In the genomic region with DNA sequence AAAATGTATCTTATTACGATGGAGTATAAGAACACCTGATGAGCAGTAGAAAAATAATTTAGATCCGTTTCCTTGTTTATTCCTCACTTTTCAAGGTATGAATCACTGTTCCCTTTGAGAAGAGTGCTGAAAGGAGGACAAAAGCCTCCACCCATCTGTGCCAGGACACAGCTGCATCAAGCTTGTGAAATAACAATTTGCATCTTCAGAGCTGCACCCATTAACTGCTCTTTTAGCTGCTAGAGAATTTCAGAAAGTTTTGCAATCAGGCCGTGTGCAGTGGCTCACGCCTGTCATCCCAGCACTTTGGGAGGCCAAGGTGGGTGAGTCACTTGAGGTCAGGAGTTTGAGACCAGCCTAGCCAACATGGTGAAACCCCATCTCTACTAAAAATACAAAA, we compare ENCODE assay signal across 1 cellular context.
TF ChIP-seq lines count a peak whose summit lies in the region.

No MANE protein-coding gene starts in this region.

TF ChIP-seq in GM23338, 12 proteins besides CTCF, POLR2A, EP300 and RAD21 (continued from another document):
- no peak for TF ChIP-seq STAT1 (IDR thresholded peaks at IDR 0.05; ENCODE audit: unreplicated experiment)
- TF ChIP-seq, protein P1, sequence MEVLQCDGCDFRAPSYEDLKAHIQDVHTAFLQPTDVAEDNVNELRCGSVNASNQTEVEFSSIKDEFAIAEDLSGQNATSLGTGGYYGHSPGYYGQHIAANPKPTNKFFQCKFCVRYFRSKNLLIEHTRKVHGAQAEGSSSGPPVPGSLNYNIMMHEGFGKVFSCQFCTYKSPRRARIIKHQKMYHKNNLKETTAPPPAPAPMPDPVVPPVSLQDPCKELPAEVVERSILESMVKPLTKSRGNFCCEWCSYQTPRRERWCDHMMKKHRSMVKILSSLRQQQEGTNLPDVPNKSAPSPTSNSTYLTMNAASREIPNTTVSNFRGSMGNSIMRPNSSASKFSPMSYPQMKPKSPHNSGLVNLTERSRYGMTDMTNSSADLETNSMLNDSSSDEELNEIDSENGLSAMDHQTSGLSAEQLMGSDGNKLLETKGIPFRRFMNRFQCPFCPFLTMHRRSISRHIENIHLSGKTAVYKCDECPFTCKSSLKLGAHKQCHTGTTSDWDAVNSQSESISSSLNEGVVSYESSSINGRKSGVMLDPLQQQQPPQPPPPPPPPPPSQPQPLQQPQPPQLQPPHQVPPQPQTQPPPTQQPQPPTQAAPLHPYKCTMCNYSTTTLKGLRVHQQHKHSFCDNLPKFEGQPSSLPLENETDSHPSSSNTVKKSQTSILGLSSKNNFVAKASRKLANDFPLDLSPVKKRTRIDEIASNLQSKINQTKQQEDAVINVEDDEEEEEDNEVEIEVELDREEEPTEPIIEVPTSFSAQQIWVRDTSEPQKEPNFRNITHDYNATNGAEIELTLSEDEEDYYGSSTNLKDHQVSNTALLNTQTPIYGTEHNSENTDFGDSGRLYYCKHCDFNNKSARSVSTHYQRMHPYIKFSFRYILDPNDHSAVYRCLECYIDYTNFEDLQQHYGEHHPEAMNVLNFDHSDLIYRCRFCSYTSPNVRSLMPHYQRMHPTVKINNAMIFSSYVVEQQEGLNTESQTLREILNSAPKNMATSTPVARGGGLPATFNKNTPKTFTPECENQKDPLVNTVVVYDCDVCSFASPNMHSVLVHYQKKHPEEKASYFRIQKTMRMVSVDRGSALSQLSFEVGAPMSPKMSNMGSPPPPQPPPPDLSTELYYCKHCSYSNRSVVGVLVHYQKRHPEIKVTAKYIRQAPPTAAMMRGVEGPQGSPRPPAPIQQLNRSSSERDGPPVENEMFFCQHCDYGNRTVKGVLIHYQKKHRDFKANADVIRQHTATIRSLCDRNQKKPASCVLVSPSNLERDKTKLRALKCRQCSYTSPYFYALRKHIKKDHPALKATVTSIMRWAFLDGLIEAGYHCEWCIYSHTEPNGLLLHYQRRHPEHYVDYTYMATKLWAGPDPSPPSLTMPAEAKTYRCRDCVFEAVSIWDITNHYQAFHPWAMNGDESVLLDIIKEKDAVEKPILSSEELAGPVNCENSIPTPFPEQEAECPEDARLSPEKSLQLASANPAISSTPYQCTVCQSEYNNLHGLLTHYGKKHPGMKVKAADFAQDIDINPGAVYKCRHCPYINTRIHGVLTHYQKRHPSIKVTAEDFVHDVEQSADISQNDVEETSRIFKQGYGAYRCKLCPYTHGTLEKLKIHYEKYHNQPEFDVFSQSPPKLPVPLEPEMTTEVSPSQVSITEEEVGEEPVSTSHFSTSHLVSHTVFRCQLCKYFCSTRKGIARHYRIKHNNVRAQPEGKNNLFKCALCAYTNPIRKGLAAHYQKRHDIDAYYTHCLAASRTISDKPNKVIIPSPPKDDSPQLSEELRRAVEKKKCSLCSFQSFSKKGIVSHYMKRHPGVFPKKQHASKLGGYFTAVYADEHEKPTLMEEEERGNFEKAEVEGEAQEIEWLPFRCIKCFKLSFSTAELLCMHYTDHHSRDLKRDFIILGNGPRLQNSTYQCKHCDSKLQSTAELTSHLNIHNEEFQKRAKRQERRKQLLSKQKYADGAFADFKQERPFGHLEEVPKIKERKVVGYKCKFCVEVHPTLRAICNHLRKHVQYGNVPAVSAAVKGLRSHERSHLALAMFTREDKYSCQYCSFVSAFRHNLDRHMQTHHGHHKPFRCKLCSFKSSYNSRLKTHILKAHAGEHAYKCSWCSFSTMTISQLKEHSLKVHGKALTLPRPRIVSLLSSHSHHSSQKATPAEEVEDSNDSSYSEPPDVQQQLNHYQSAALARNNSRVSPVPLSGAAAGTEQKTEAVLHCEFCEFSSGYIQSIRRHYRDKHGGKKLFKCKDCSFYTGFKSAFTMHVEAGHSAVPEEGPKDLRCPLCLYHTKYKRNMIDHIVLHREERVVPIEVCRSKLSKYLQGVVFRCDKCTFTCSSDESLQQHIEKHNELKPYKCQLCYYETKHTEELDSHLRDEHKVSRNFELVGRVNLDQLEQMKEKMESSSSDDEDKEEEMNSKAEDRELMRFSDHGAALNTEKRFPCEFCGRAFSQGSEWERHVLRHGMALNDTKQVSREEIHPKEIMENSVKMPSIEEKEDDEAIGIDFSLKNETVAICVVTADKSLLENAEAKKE (CRISPR knock-in tag; IDR thresholded peaks at IDR 0.05), result no peak
- no peak for TF ChIP-seq CREB1 (CRISPR knock-in tag; IDR thresholded peaks at IDR 0.05; ENCODE audit: low read depth)
- TF ChIP-seq ZNF114 (CRISPR knock-in tag; IDR thresholded peaks at IDR 0.05), result no peak
- no peak for TF ChIP-seq EZH2 (IDR thresholded peaks at IDR 0.05; ENCODE audit: low read depth, unreplicated experiment)
